ENCODE assay signal across 23 cellular contexts in genomic region chr9:95192631-95193030, GRCh38.
DNase-seq lines count a peak whose midpoint lies in the region; ATAC-seq and TF ChIP-seq lines count a peak whose summit lies in the region.
"Had no signal": no experiment of that assay in that cellular context is flagged by ENCODE, and none has a peak within 500 bp of the region (broad histone marks: within the 10 kb centered on the region; RNA-seq: fewer than 3 reads in every experiment).

No MANE protein-coding gene starts in this region.

- H3K36me3 ChIP-seq in OCI-LY3 (replicated peaks; ENCODE audit: low read depth, low read length) (no peaks in the 10 kb centered on the region), mucosa of descending colon (ENCODE audit: low read depth) (no peaks in the 10 kb centered on the region)
- H3K36me3 ChIP-seq: BE2C had no signal

- H3K9me3 ChIP-seq in OCI-LY3 (ENCODE audit: insufficient read depth, low read length) (no peaks in the 10 kb centered on the region), mucosa of descending colon (no peaks in the 10 kb centered on the region)
- H3K9me3 ChIP-seq: BE2C, BLaER1 had no signal

- TF ChIP-seq CTCF in OCI-LY3 (IDR thresholded peaks at IDR 0.05; ENCODE audit: low read depth, low read length) (no peak), mucosa of descending colon (IDR thresholded peaks at IDR 0.05) (no peak)

- H3K27ac ChIP-seq in OCI-LY3 (ENCODE audit: low read length) = no peak overlapping the region
- H3K27ac ChIP-seq: BLaER1 had no signal

- intact Hi-C loops in mucosa of descending colon (cut with DNase I, micrococcal nuclease) = no loop called here

- H3K4me2 ChIP-seq in OCI-LY3 (ENCODE audit: low read length) = peak overlapping the region; percentile 81; the same call in 1 of the 2 replicates
- H3K4me2 ChIP-seq: BLaER1 had no signal

- H3K4me3 ChIP-seq in OCI-LY3 (ENCODE audit: low read length) (no peak overlapping the region), mucosa of descending colon (no peak overlapping the region)
- H3K4me3 ChIP-seq: BLaER1, GM12878 had no signal

- TF ChIP-seq POLR2A in GM18505 (IDR thresholded peaks at IDR 0.05; ENCODE audit: borderline replicate concordance, extremely low read depth, insufficient read depth, insufficient read length) = no peak

- no peak for ATAC-seq in GM18505 (IDR thresholded peaks at IDR 0.05; ENCODE audit: unreplicated experiment)
- ATAC-seq in HG03432 (IDR thresholded peaks at IDR 0.05; ENCODE audit: unreplicated experiment) = no peak
- no peak for ATAC-seq in mucosa of descending colon
- ATAC-seq: GM12878 had no signal

- H3K4me1 ChIP-seq in OCI-LY3 (ENCODE audit: low read length) (peaks cover 25% of the 10 kb centered on the region), mucosa of descending colon (ENCODE audit: low read depth) (no peaks in the 10 kb centered on the region)

- H3K9ac ChIP-seq in OCI-LY3 (ENCODE audit: low read length) = no peak overlapping the region
- H3K9ac ChIP-seq: BLaER1 had no signal

- peak; percentile 36 to 71 for DNase-seq in dermis microvascular lymphatic vessel endothelial cell (ENCODE audit: low read depth in 2 of 2)
- peak; percentile 40 to 67 for DNase-seq in lung microvascular endothelial cell (ENCODE audit: low read depth in 2 of 2)
- DNase-seq in pulmonary artery endothelial cell (ENCODE audit: low read depth, low spot score) = peak; percentile 26
- DNase-seq in NCI-H187 (lab: John Stamatoyannopoulos, UW) = no peak
- DNase-seq in mucosa of descending colon = no peak
- DNase-seq: 8988T; BE2C; C1 segment of cervical spinal cord; CD4-positive, alpha-beta memory T cell; CD4-positive, CD25-positive, alpha-beta regulatory T cell; CD8-positive, alpha-beta memory T cell; COR-L47; DMS 273 treated with DMSO at 0.1 percent for 48 hours; DMS153; DMS79; DND-41; EL; GDM1 had no signal

- no peaks in the 10 kb centered on the region for H4K20me1 ChIP-seq in OCI-LY3 (ENCODE audit: insufficient read depth, low read length)
- H4K20me1 ChIP-seq: BLaER1 had no signal

- H3K27me3 ChIP-seq in OCI-LY3 (ENCODE audit: low read depth, low read length) = no peaks in the 10 kb centered on the region
- H3K27me3 ChIP-seq: BE2C, BLaER1 had no signal

- no peaks in the 10 kb centered on the region for H3K79me2 ChIP-seq in OCI-LY3 (ENCODE audit: low read length)

- H2AFZ ChIP-seq in OCI-LY3 (ENCODE audit: low read depth, low read length) = no peak overlapping the region

Comparison
In these comparisons a context has a peak if more than half of its experiments do, and no peak if none do; other contexts are left out.
1. DNase-seq: peak in dermis microvascular lymphatic vessel endothelial cell (2 of 2), lung microvascular endothelial cell (2 of 2) and pulmonary artery endothelial cell (single experiment); none in NCI-H187 (0 of 2) and mucosa of descending colon (0 of 3).